ENCODE assay signal across 24 cellular contexts in genomic region chr12:7837366-7837765, GRCh38. TPM values are rescaled to one million over a fixed set of nuclear protein-coding genes. Genes with fewer than 3 reads are reported as not detected.
"Had no signal": no experiment of that assay in that cellular context is flagged by ENCODE, and none has a peak within 500 bp of the region (broad histone marks: within the 10 kb centered on the region; RNA-seq: fewer than 3 reads in every experiment).

No MANE protein-coding gene starts in this region.

- H3K27ac ChIP-seq: breast epithelium, colonic mucosa, dorsolateral prefrontal cortex, thyroid gland had no signal

- H3K27me3 ChIP-seq: breast epithelium, colonic mucosa, thyroid gland had no signal

- H3K36me3 ChIP-seq: breast epithelium, colonic mucosa, thyroid gland had no signal

- H3K9me3 ChIP-seq: breast epithelium, colonic mucosa, thyroid gland had no signal

- H3K4me3 ChIP-seq: breast epithelium, colonic mucosa, dorsolateral prefrontal cortex, thyroid gland had no signal

- H3K4me1 ChIP-seq: breast epithelium, colonic mucosa, thyroid gland had no signal

- DNase-seq: activated CD4-positive, alpha-beta memory T cell treated with anti-CD3 and anti-CD28 coated beads for 36 hours; activated CD4-positive, alpha-beta T cell treated with anti-CD3 and anti-CD28 coated beads for 4 hours; activated CD4-positive, CD25-positive, alpha-beta regulatory T cell; activated naive CD4-positive, alpha-beta T cell treated with anti-CD3 and anti-CD28 coated beads for 36 hours; activated naive CD8-positive, alpha-beta T cell treated with anti-CD3 and anti-CD28 coated beads, Interleukin-2, amount 10 ng/mL, durations not matched to agents 7 days and 5 days; activated T-cell treated with anti-CD3 and anti-CD28 coated beads, Interleukin-2, amount 50 U/mL, for 48 hours; amniotic stem cell; colonic mucosa; dorsolateral prefrontal cortex; effector memory CD8-positive, alpha-beta T cell; hippocampal formation; kidney glomerular epithelial cell; mesenchymal stem cell; naive B cell; retina; stimulated activated CD4-positive, alpha-beta T cell treated with anti-CD3 and anti-CD28 coated beads, Interleukin-1b, Interleukin-23, amount 100 ng/mL, for 48 hours; substantia nigra; T-helper 17 cell; thyroid gland had no signal

RNA-seq across cellular contexts. Expression of gene SLC2A14, which starts 35.3 kb away (rescaled TPM):
- polyA plus RNA-seq: endothelial cell of umbilical vein, liver, neural cell had no signal

RNA-seq across cellular contexts. Expression of gene NANOG, which starts 48.2 kb away (rescaled TPM):
- polyA plus RNA-seq: neural cell, urinary bladder had no signal
